In the genomic region with DNA sequence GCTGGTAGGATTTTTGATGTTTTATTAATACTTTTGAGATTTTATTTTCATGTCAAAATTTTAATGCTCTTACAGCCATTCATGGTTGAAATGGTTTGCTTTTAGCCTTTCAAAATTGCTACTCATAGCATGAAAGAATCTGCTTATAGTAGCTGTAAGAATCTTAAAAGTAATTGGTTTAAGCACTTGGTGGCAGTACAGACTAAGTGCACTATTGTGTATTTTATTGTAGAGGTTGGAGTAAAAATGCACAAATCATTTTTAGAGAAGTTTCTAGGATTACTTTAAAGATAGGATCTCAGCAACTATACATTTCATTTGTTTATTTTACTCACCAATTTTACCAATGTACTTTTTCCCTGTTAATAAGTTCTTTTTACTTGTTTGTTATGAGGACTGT, we compare ENCODE assay signal across 16 cellular contexts.
DNase-seq lines count a peak whose midpoint lies in the region; ATAC-seq, FAIRE-seq and TF ChIP-seq lines count a peak whose summit lies in the region.
"Had no signal": no experiment of that assay in that cellular context is flagged by ENCODE, and none has a peak within 500 bp of the region (broad histone marks: within the 10 kb centered on the region; RNA-seq: fewer than 3 reads in every experiment).

No MANE protein-coding gene starts in this region.

- H3K36me3 Mint-ChIP-seq in activated naive CD8-positive, alpha-beta T cell treated with anti-CD3 and anti-CD28 coated beads, Interleukin-2, amount 50 U/mL, for 24 hours (ENCODE audit: low read depth), result no peaks in the 10 kb centered on the region

- H3K4me3 ChIP-seq in bronchial epithelial cell (ENCODE audit: low read depth, low read length) (no peak overlapping the region), gastrocnemius medialis (no peak overlapping the region)
- H3K4me3 ChIP-seq: heart left ventricle, prostate gland, suprapubic skin had no signal

- H3K4me1 ChIP-seq in gastrocnemius medialis, result no peaks in the 10 kb centered on the region
- H3K4me1 ChIP-seq: heart left ventricle, prostate gland, suprapubic skin had no signal

- H3K9me3 Mint-ChIP-seq in activated naive CD8-positive, alpha-beta T cell treated with anti-CD3 and anti-CD28 coated beads, Interleukin-2, amount 50 U/mL, for 24 hours, result no peaks in the 10 kb centered on the region

- no peak for TF ChIP-seq POLR2A in gastrocnemius medialis (IDR thresholded peaks at IDR 0.05)

- no peak overlapping the region for H3K27ac Mint-ChIP-seq in activated naive CD8-positive, alpha-beta T cell treated with anti-CD3 and anti-CD28 coated beads, Interleukin-2, amount 50 U/mL, for 24 hours

- H3K27ac ChIP-seq in 22Rv1, result no peak overlapping the region
- no peak overlapping the region for H3K27ac ChIP-seq in gastrocnemius medialis
- H3K27ac ChIP-seq: heart left ventricle, prostate gland, suprapubic skin had no signal

- H3K27me3 Mint-ChIP-seq in activated naive CD8-positive, alpha-beta T cell treated with anti-CD3 and anti-CD28 coated beads, Interleukin-2, amount 50 U/mL, for 24 hours, result no peaks in the 10 kb centered on the region

- CTCF ChIA-PET in GM10248 (lab: Yijun Ruan, JAX), result interaction anchor here (0.6 to 1.5 kb wide), 4 partner anchors 10 to 444 kb away, joined by 3 to 4 read pairs (median 4); no protein-coding TSS in a partner anchor

- in situ Hi-C loops in gastrocnemius medialis (cut with MboI; ENCODE audit: low sequenced_read_pairs in 4 of 4), result no loop called here

- no peak for FAIRE-seq in bronchial epithelial cell (lab: Jason Lieb, UNC)
- FAIRE-seq: GM12892 had no signal

- no peaks in the 10 kb centered on the region for H3K4me1 Mint-ChIP-seq in activated naive CD8-positive, alpha-beta T cell treated with anti-CD3 and anti-CD28 coated beads, Interleukin-2, amount 50 U/mL, for 24 hours

- TF ChIP-seq CTCF in 22Rv1 (IDR thresholded peaks at IDR 0.05) (peak; percentile 15; the same call in 1 of the 2 replicates), GM10248 (IDR thresholded peaks at IDR 0.05; ENCODE audit: control extremely low read depth, extremely low read depth, low read depth, missing control alignments) (peak; percentile 26), bronchial epithelial cell (IDR thresholded peaks at IDR 0.05; ENCODE audit: insufficient read depth, low read length, severe bottlenecking) (no peak), gastrocnemius medialis (IDR thresholded peaks at IDR 0.05 in 4 of 5, conservative IDR thresholded peaks at IDR 0.05 in 1 of 5) (no peak)

- H3K4me3 Mint-ChIP-seq in activated naive CD8-positive, alpha-beta T cell treated with anti-CD3 and anti-CD28 coated beads, Interleukin-2, amount 50 U/mL, for 24 hours, result no peak overlapping the region

- H3K27me3 ChIP-seq in bronchial epithelial cell (ENCODE audit: control insufficient read depth, insufficient read depth, low read length), result no peaks in the 10 kb centered on the region
- no peaks in the 10 kb centered on the region for H3K27me3 ChIP-seq in gastrocnemius medialis
- H3K27me3 ChIP-seq: heart left ventricle, suprapubic skin had no signal

- H3K9me3 ChIP-seq in gastrocnemius medialis, result no peaks in the 10 kb centered on the region
- H3K9me3 ChIP-seq: heart left ventricle, prostate gland, suprapubic skin had no signal

- DNase-seq in GM10248 (ENCODE audit: extremely low spot score) (peak; percentile 7), NCI-H2107 (lab: John Stamatoyannopoulos, UW) (peak; percentile 5), bronchial epithelial cell (ENCODE audit: low read depth) (peak; percentile 12), gastrocnemius medialis (no peak), ureter (ENCODE audit: low spot score) (no peak)
- no peak for DNase-seq in activated naive CD8-positive, alpha-beta T cell treated with anti-CD3 and anti-CD28 coated beads, Interleukin-2, amount 50 U/mL, for 24 hours
- DNase-seq: activated CD4-positive, alpha-beta T cell treated with anti-CD3 and anti-CD28 coated beads, Interleukin-2, amount 50 U/mL, for 1 hour; activated T-cell treated with anti-CD3 and anti-CD28 coated beads, Interleukin-2, amount 50 U/mL, for 48 hours; AML-193; DMS79; heart left ventricle had no signal

- H3K36me3 ChIP-seq in bronchial epithelial cell (ENCODE audit: control insufficient read depth, insufficient read depth, low read length), result no peaks in the 10 kb centered on the region
- no peaks in the 10 kb centered on the region for H3K36me3 ChIP-seq in gastrocnemius medialis
- H3K36me3 ChIP-seq: heart left ventricle, prostate gland, suprapubic skin had no signal

- intact Hi-C loops in gastrocnemius medialis (cut with DNase I; ENCODE audit: low total_unique reads), result no loop called here

- no peak for ATAC-seq in activated naive CD8-positive, alpha-beta T cell treated with anti-CD3 and anti-CD28 coated beads, Interleukin-2, amount 50 U/mL, for 24 hours
- ATAC-seq in HG02610 (IDR thresholded peaks at IDR 0.05; ENCODE audit: unreplicated experiment) (no peak), gastrocnemius medialis (no peak)
- ATAC-seq: heart left ventricle had no signal

- POLR2A ChIA-PET in GM10248 (lab: Yijun Ruan, JAX), result no interaction called here

Comparison
In these comparisons a context has a peak if more than half of its experiments do, and no peak if none do; other contexts are left out.
1. CTCF ChIP-seq: peak in 22Rv1 (single experiment) and GM10248 (single experiment); none in bronchial epithelial cell (single experiment) and gastrocnemius medialis (0 of 5).
2. DNase-seq: peak in GM10248 (single experiment), NCI-H2107 (single experiment) and bronchial epithelial cell (single experiment); none in activated naive CD8-positive, alpha-beta T cell treated with anti-CD3 and anti-CD28 coated beads, Interleukin-2, amount 50 U/mL, for 24 hours (single experiment), gastrocnemius medialis (0 of 2) and ureter (single experiment).